ENCODE assay signal across 18 cellular contexts in the genomic region with DNA sequence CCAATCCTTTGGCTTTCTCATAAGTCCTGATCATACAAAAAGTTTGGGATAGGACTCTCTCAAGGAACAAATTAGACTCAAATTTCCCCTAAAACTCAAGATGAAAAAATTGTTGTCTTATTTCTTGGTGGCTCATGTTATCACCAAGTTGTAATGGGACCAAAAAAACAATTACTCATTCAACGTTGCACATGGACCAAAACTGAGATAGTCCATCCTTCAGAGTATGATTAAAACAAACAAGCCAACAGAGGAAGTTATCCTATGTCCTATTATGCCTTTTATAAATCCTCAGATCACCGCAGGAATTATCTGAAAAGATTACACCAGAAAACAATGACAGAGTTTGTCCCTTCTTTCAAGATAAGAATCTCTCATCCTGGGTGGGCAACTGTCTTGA.
DNase-seq lines count a peak whose midpoint lies in the region; ATAC-seq, FAIRE-seq and TF ChIP-seq lines count a peak whose summit lies in the region.
"Had no signal": no experiment of that assay in that cellular context is flagged by ENCODE, and none has a peak within 500 bp of the region (broad histone marks: within the 10 kb centered on the region; RNA-seq: fewer than 3 reads in every experiment).

No MANE protein-coding gene starts in this region.

- no peaks in the 10 kb centered on the region for H4K20me1 ChIP-seq in HepG2 (ENCODE audit: insufficient read depth, low read length)

- H3K27me3 ChIP-seq in HepG2 (ENCODE audit: control insufficient read depth in 1 of 2, insufficient read depth in 2 of 2, low read length in 2 of 2): no peaks in the 10 kb centered on the region
- H3K27me3 ChIP-seq: adrenal gland, SJSA1 had no signal

- WGBS in HepG2 (ENCODE audit: low lambda C conversion rate): 91% methylated on average over 2 of the region's 2 CpGs

- H3K36me3 Mint-ChIP-seq in activated CD4-positive, alpha-beta T cell treated with anti-CD3 and anti-CD28 coated beads, Interleukin-2, amount 10 ng/mL, durations not matched to agents 7 days and 5 days (ENCODE audit: low read depth): peaks cover 52% of the 10 kb centered on the region
- H3K36me3 Mint-ChIP-seq in IgD-negative memory B cell (peaks cover 2% of the 10 kb centered on the region), natural killer cell (no peaks in the 10 kb centered on the region)
- peaks cover 69% of the 10 kb centered on the region for H3K36me3 Mint-ChIP-seq in activated naive CD8-positive, alpha-beta T cell treated with anti-CD3 and anti-CD28 coated beads for 36 hours

- H3K4me1 Mint-ChIP-seq in activated CD4-positive, alpha-beta T cell treated with anti-CD3 and anti-CD28 coated beads, Interleukin-2, amount 10 ng/mL, durations not matched to agents 7 days and 5 days: peaks cover 84% of the 10 kb centered on the region
- peaks cover 8 to 25% (median 13%) of the 10 kb centered on the region in 3 donors for H3K4me1 Mint-ChIP-seq in IgD-negative memory B cell
- peaks cover 80% of the 10 kb centered on the region for H3K4me1 Mint-ChIP-seq in activated naive CD8-positive, alpha-beta T cell treated with anti-CD3 and anti-CD28 coated beads for 36 hours
- peaks cover 57 to 62% of the 10 kb centered on the region in 2 donors for H3K4me1 Mint-ChIP-seq in natural killer cell

- BruUV-seq in HepG2 (replicated peaks; lab: Mats Ljungman, UMichigan): no TSS peak

- H3K36me3 ChIP-seq in HepG2 (replicated peaks in 1 of 2; ENCODE audit: control insufficient read depth in 1 of 2, insufficient read depth in 2 of 2, low read length in 2 of 2): peaks cover 11 to 34% of the 10 kb centered on the region in 2 experiments
- H3K36me3 ChIP-seq: adrenal gland, SJSA1 had no signal

- no peak for TF ChIP-seq POLR2A in HepG2 (IDR thresholded peaks at IDR 0.05; ENCODE audit: insufficient read depth in 1 of 2, low read depth in 2 of 2, low read length in 2 of 2)

- intact Hi-C loops in natural killer cell (cut with micrococcal nuclease) (loop anchor here (1.0 to 10.0 kb wide), 7 partner anchors 38 to 431 kb away; a partner anchor contains a TSS), HepG2 (cut with micrococcal nuclease; ENCODE audit: unreplicated experiment) (no loop called here)

- no peak overlapping the region for H3K9ac ChIP-seq in HepG2 (ENCODE audit: insufficient read depth, low read depth, low read length)

- peaks cover 20% of the 10 kb centered on the region for H3K4me1 ChIP-seq in HepG2 (ENCODE audit: insufficient read depth, low read length)

- no peaks in the 10 kb centered on the region for H3K27me3 Mint-ChIP-seq in activated CD4-positive, alpha-beta T cell treated with anti-CD3 and anti-CD28 coated beads, Interleukin-2, amount 10 ng/mL, durations not matched to agents 7 days and 5 days
- peaks cover 2% of the 10 kb centered on the region for H3K27me3 Mint-ChIP-seq in IgD-negative memory B cell
- H3K27me3 Mint-ChIP-seq in activated naive CD8-positive, alpha-beta T cell treated with anti-CD3 and anti-CD28 coated beads for 36 hours: no peaks in the 10 kb centered on the region
- no peaks in the 10 kb centered on the region for H3K27me3 Mint-ChIP-seq in natural killer cell (ENCODE audit: low read depth in 2 of 2)
- H3K27me3 Mint-ChIP-seq: dendritic cell treated with granulocyte-macrophage colony-stimulating factor and Interleukin-4, amounts not matched to agents 40 ng/mL and 50 ng/mL, for 4 days had no signal

- H3K4me3 Mint-ChIP-seq in activated CD4-positive, alpha-beta T cell treated with anti-CD3 and anti-CD28 coated beads, Interleukin-2, amount 10 ng/mL, durations not matched to agents 7 days and 5 days: peak overlapping the region; percentile 64
- H3K4me3 Mint-ChIP-seq in IgD-negative memory B cell (peak overlapping the region in 1 of 4 donors; percentile 70), natural killer cell (peak overlapping the region; percentile 80)
- H3K4me3 Mint-ChIP-seq in activated naive CD8-positive, alpha-beta T cell treated with anti-CD3 and anti-CD28 coated beads for 36 hours: peak overlapping the region; percentile 74
- H3K4me3 Mint-ChIP-seq: dendritic cell treated with granulocyte-macrophage colony-stimulating factor and Interleukin-4, amounts not matched to agents 40 ng/mL and 50 ng/mL, for 4 days; WTC11 had no signal

- no peak for FAIRE-seq in HepG2 (lab: Jason Lieb, UNC)
- FAIRE-seq: bronchial epithelial cell, urothelium cell line had no signal

- H3K4me2 ChIP-seq in HepG2 (ENCODE audit: low read depth, low read length): no peak overlapping the region

- H3K79me2 ChIP-seq in HepG2 (ENCODE audit: insufficient read depth, low read length): peaks cover 2% of the 10 kb centered on the region

- H3K27ac Mint-ChIP-seq in activated CD4-positive, alpha-beta T cell treated with anti-CD3 and anti-CD28 coated beads, Interleukin-2, amount 10 ng/mL, durations not matched to agents 7 days and 5 days: peak overlapping the region; percentile 92
- H3K27ac Mint-ChIP-seq in IgD-negative memory B cell (peak overlapping the region in 2 of 3 donors; percentile 50 to 80), natural killer cell (peak overlapping the region; percentile 86 to 95)
- H3K27ac Mint-ChIP-seq in activated naive CD8-positive, alpha-beta T cell treated with anti-CD3 and anti-CD28 coated beads for 36 hours: peak overlapping the region; percentile 97
- H3K27ac Mint-ChIP-seq: dendritic cell treated with granulocyte-macrophage colony-stimulating factor and Interleukin-4, amounts not matched to agents 40 ng/mL and 50 ng/mL, for 4 days; WTC11 had no signal

- CTCF ChIA-PET in activated CD4-positive, alpha-beta T cell treated with anti-CD3 and anti-CD28 coated beads, Interleukin-2, amount 10 ng/mL, durations not matched to agents 7 days and 5 days (lab: Charles Lee): no interaction called here
- CTCF ChIA-PET in HepG2 (lab: Yijun Ruan, JAX; ENCODE audit: low intra/inter-chr PET ratio, low total read pairs): no interaction called here

- POLR2A ChIA-PET in activated CD4-positive, alpha-beta T cell treated with anti-CD3 and anti-CD28 coated beads, Interleukin-2, amount 10 ng/mL, durations not matched to agents 7 days and 5 days (lab: Charles Lee): no interaction called here
- POLR2A ChIA-PET in HepG2 (lab: Yijun Ruan, JAX): no interaction called here

- no peak overlapping the region for H3K4me3 ChIP-seq in HepG2 (replicated peaks in 1 of 3; ENCODE audit: insufficient read depth in 1 of 3, low read depth in 2 of 3, low read length in 3 of 3)
- H3K4me3 ChIP-seq: adrenal gland, SJSA1 had no signal

- peaks cover 26% of the 10 kb centered on the region for H3K9me3 Mint-ChIP-seq in activated CD4-positive, alpha-beta T cell treated with anti-CD3 and anti-CD28 coated beads, Interleukin-2, amount 10 ng/mL, durations not matched to agents 7 days and 5 days
- H3K9me3 Mint-ChIP-seq in IgD-negative memory B cell: peaks cover 1 to 7% (median 4%) of the 10 kb centered on the region in 3 donors
- peaks cover 17% of the 10 kb centered on the region for H3K9me3 Mint-ChIP-seq in activated naive CD8-positive, alpha-beta T cell treated with anti-CD3 and anti-CD28 coated beads for 36 hours
- H3K9me3 Mint-ChIP-seq in natural killer cell: peaks cover 0 to 2% of the 10 kb centered on the region in 2 donors

- in situ Hi-C loops in HepG2 (cut with HindIII; ENCODE audit: extremely low pct_ligation_motif_present, low pct_unique_long_range_greater_than_20kb): no loop called here

- no peak for TF ChIP-seq EP300 in HepG2 (IDR thresholded peaks at IDR 0.05; ENCODE audit: low read depth in 2 of 2, low read length in 2 of 2)
- no peak for TF ChIP-seq EP300 in HepG2 (CRISPR knock-in tag; IDR thresholded peaks at IDR 0.05; ENCODE audit: borderline replicate concordance)

- H2AFZ ChIP-seq in HepG2 (ENCODE audit: low read length): no peak overlapping the region

- TF ChIP-seq CTCF in natural killer cell (IDR thresholded peaks at IDR 0.05): no peak
- no peak for TF ChIP-seq CTCF in HepG2 (CRISPR knock-in tag; IDR thresholded peaks at IDR 0.05)

- H3K27ac ChIP-seq in HepG2 (ENCODE audit: extremely low read length, insufficient read depth, low read length): no peak overlapping the region
- H3K27ac ChIP-seq: adrenal gland had no signal

- no peaks in the 10 kb centered on the region for H3K9me3 ChIP-seq in HepG2 (ENCODE audit: low read length)

- DNase-seq in activated CD4-positive, alpha-beta T cell treated with anti-CD3 and anti-CD28 coated beads, Interleukin-2, amount 10 ng/mL, durations not matched to agents 7 days and 5 days: no peak
- DNase-seq in activated CD4-positive, alpha-beta T cell treated with anti-CD3 and anti-CD28 coated beads for 48 hours: no peak
- no peak for DNase-seq in activated naive CD8-positive, alpha-beta T cell treated with anti-CD3 and anti-CD28 coated beads for 36 hours
- no peak for DNase-seq in natural killer cell
- DNase-seq in DMS 273 (lab: John Stamatoyannopoulos, UW; ENCODE audit: unreplicated experiment): no peak
- DNase-seq in AG20443 (ENCODE audit: low spot score): no peak
- DNase-seq in HepG2 (ENCODE audit: low spot score): no peak
- DNase-seq: adrenal gland, C1 segment of cervical spinal cord, GF-D8, NCI-H1105 treated with DMSO at 0.1 percent for 48 hours, NCI-H510A had no signal

- peak in 1 of 3 donors; percentile 28 for ATAC-seq in natural killer cell
- no peak for ATAC-seq in HepG2
- ATAC-seq: WTC11 had no signal

- TF ChIP-seq RAD21 in HepG2 (CRISPR knock-in tag; IDR thresholded peaks at IDR 0.05): no peak

TF ChIP-seq in HepG2, 621 proteins besides CTCF, POLR2A, EP300 and RAD21 (continues in another document):
- TF ChIP-seq GTF2F1 (IDR thresholded peaks at IDR 0.05; ENCODE audit: low read length) (no peak), SMARCE1 (IDR thresholded peaks at IDR 0.05; ENCODE audit: borderline replicate concordance) (no peak), ZNF724P (CRISPR knock-in tag; IDR thresholded peaks at IDR 0.05; ENCODE audit: borderline replicate concordance) (no peak), SETDB1 (CRISPR knock-in tag; IDR thresholded peaks at IDR 0.05; ENCODE audit: borderline replicate concordance) (no peak)
- TF ChIP-seq, protein P1, sequence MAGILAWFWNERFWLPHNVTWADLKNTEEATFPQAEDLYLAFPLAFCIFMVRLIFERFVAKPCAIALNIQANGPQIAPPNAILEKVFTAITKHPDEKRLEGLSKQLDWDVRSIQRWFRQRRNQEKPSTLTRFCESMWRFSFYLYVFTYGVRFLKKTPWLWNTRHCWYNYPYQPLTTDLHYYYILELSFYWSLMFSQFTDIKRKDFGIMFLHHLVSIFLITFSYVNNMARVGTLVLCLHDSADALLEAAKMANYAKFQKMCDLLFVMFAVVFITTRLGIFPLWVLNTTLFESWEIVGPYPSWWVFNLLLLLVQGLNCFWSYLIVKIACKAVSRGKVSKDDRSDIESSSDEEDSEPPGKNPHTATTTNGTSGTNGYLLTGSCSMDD (CRISPR knock-in tag; IDR thresholded peaks at IDR 0.05): no peak
